13 cellular contexts compared by ENCODE assay signal in the genomic region with DNA sequence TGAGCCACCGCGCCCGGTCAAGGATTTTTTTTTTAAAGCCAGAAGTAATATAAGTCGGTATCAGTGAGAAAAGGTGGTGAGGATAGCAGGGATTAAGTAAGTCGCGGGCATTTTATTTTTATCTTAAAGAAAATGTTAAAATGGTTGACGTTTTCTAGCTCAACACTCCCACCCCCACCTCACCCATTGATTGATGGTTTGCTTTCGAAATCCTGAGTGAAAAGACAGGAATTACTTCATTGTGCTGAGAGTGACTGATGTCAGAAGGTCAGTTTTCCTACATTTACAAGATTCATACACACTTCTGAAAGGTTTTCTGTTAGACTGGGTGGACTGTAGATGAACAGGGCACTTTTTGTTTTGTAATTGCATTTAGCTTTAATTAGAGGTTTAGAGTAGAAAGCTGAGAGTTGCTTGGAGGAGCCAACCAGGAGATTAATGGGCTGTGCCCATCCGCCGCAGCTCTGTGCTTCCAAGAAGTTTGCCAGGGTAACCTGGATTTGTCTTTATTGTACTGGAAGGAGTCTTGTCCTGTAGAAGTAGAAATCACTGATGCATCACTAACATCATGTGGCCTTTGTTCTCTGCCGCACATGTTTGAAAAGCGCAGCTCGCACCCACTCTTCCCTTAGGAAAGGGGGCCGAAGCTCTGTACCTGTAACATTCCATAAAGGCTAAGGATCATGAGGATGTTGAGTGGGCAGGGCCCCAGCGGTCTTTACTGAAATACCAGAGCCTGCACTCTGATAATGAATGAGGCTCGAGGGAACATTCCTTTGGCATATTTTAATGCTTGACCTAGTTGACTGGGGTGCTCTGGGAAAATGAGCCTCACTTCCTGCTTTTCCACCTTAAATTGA.
DNase-seq lines count a peak whose midpoint lies in the region; ATAC-seq and TF ChIP-seq lines count a peak whose summit lies in the region.
"Had no signal": no experiment of that assay in that cellular context is flagged by ENCODE, and none has a peak within 500 bp of the region (broad histone marks: within the 10 kb centered on the region; RNA-seq: fewer than 3 reads in every experiment).

No MANE protein-coding gene starts in this region.

- H3K36me3 Mint-ChIP-seq in endodermal cell (ENCODE audit: low read depth): peaks cover 17% of the 10 kb centered on the region
- H3K36me3 Mint-ChIP-seq: activated naive CD8-positive, alpha-beta T cell treated with anti-CD3 and anti-CD28 coated beads, Interleukin-2, amount 10 ng/mL, durations not matched to agents 7 days and 5 days had no signal

- H3K4me3 Mint-ChIP-seq in endodermal cell: no peak overlapping the region
- H3K4me3 Mint-ChIP-seq: activated naive CD8-positive, alpha-beta T cell treated with anti-CD3 and anti-CD28 coated beads, Interleukin-2, amount 10 ng/mL, durations not matched to agents 7 days and 5 days had no signal

- no peaks in the 10 kb centered on the region for H3K79me2 ChIP-seq in smooth muscle cell (ENCODE audit: low read depth)

- H3K27me3 ChIP-seq in endodermal cell (ENCODE audit: control insufficient read depth, insufficient read depth, low read length, poor library complexity, severe bottlenecking): no peaks in the 10 kb centered on the region
- no peaks in the 10 kb centered on the region for H3K27me3 ChIP-seq in smooth muscle cell (ENCODE audit: low read depth)

- no peak for TF ChIP-seq POLR2A in lower leg skin (IDR thresholded peaks at IDR 0.05)

- H3K9ac ChIP-seq in endodermal cell (ENCODE audit: extremely low read depth, low read length, poor library complexity, severe bottlenecking) (no peak overlapping the region), smooth muscle cell (ENCODE audit: low read depth) (no peak overlapping the region)

- H3K4me3 ChIP-seq in endodermal cell (ENCODE audit: low read length) (no peak overlapping the region), smooth muscle cell (no peak overlapping the region), lower leg skin (ENCODE audit: low read depth, poor library complexity, severe bottlenecking) (no peak overlapping the region)

- DNase-seq in M059J (ENCODE audit: low read depth) (peak; percentile 59), endodermal cell (peak; percentile 53), kidney tubule cell (ENCODE audit: low spot score) (peak; percentile 88), smooth muscle cell (lab: John Stamatoyannopoulos, UW; ENCODE audit: unreplicated experiment) (no peak), ecto neural progenitor cell (ENCODE audit: low spot score) (no peak), lower leg skin (ENCODE audit: low spot score in 2 of 2) (no peak)
- no peak for DNase-seq in activated CD8-positive, alpha-beta memory T cell treated with anti-CD3 and anti-CD28 coated beads, Interleukin-2, amount 50 U/mL, for 48 hours
- DNase-seq: activated naive CD8-positive, alpha-beta T cell treated with anti-CD3 and anti-CD28 coated beads, Interleukin-2, amount 10 ng/mL, durations not matched to agents 7 days and 5 days; MV-4-11; NCI-H524 treated with DMSO at 0.1 percent for 48 hours; WERI-Rb-1 had no signal

- H3K36me3 ChIP-seq in endodermal cell (ENCODE audit: control insufficient read depth, insufficient read depth, low read length): no peaks in the 10 kb centered on the region
- no peaks in the 10 kb centered on the region for H3K36me3 ChIP-seq in smooth muscle cell (ENCODE audit: low read depth)

- peak overlapping the region; percentile 16 for H3K4me2 ChIP-seq in smooth muscle cell

- WGBS in endodermal cell (ENCODE audit: insufficient coverage in 1 of 2, insufficient read length in 1 of 2), 2 experiments: 84 to 90% methylated on average over 11 to 13 of the region's 16 CpGs
- WGBS in smooth muscle cell (ENCODE audit: low lambda C conversion rate): 71% methylated on average over 16 of the region's 16 CpGs
- WGBS in lower leg skin, 2 donors: 73 to 80% methylated on average over 16 of the region's 16 CpGs

- no peaks in the 10 kb centered on the region for H4K20me1 ChIP-seq in smooth muscle cell (ENCODE audit: low read depth)

- H3K4me1 ChIP-seq in endodermal cell (ENCODE audit: control insufficient read depth, insufficient read depth, low read length): no peaks in the 10 kb centered on the region
- H3K4me1 ChIP-seq in smooth muscle cell (ENCODE audit: low read depth): peaks cover 10% of the 10 kb centered on the region

- peaks cover 17% of the 10 kb centered on the region for H3K4me1 Mint-ChIP-seq in endodermal cell
- H3K4me1 Mint-ChIP-seq: activated naive CD8-positive, alpha-beta T cell treated with anti-CD3 and anti-CD28 coated beads, Interleukin-2, amount 10 ng/mL, durations not matched to agents 7 days and 5 days had no signal

- TF ChIP-seq CTCF in endodermal cell (conservative IDR thresholded peaks at IDR 0.05): no peak
- no peak for TF ChIP-seq CTCF in smooth muscle cell (IDR thresholded peaks at IDR 0.05; ENCODE audit: borderline replicate concordance, insufficient read depth, poor library complexity, severe bottlenecking)
- TF ChIP-seq CTCF in lower leg skin (IDR thresholded peaks at IDR 0.05): no peak

- H3F3A ChIP-seq in smooth muscle cell (ENCODE audit: low read depth): no peaks in the 10 kb centered on the region

- ATAC-seq in HG03097 (IDR thresholded peaks at IDR 0.05; ENCODE audit: low FRiP score, unreplicated experiment): no peak

- H3K9me3 ChIP-seq in endodermal cell (ENCODE audit: control insufficient read depth, low read length) (peaks cover 4% of the 10 kb centered on the region), smooth muscle cell (replicated peaks; ENCODE audit: low read depth) (no peaks in the 10 kb centered on the region)

- H3K27ac ChIP-seq in endodermal cell (ENCODE audit: low read depth, low read length): peak overlapping the region; percentile 22
- no peak overlapping the region for H3K27ac ChIP-seq in smooth muscle cell (ENCODE audit: low read depth)
- H3K27ac ChIP-seq: RWPE1, WERI-Rb-1 had no signal

- no peak overlapping the region for H3K27ac Mint-ChIP-seq in endodermal cell
- H3K27ac Mint-ChIP-seq: activated naive CD8-positive, alpha-beta T cell treated with anti-CD3 and anti-CD28 coated beads, Interleukin-2, amount 10 ng/mL, durations not matched to agents 7 days and 5 days had no signal

- H2AFZ ChIP-seq in smooth muscle cell (ENCODE audit: low read depth): no peak overlapping the region

- intact Hi-C loops in lower leg skin (cut with DNase I; ENCODE audit: low total_unique reads): no loop called here

- H3K27me3 Mint-ChIP-seq in endodermal cell (ENCODE audit: insufficient read depth): no peaks in the 10 kb centered on the region
- H3K27me3 Mint-ChIP-seq: activated naive CD8-positive, alpha-beta T cell treated with anti-CD3 and anti-CD28 coated beads, Interleukin-2, amount 10 ng/mL, durations not matched to agents 7 days and 5 days had no signal

- H3K9me3 Mint-ChIP-seq in endodermal cell: peaks cover 9% of the 10 kb centered on the region
- H3K9me3 Mint-ChIP-seq: activated naive CD8-positive, alpha-beta T cell treated with anti-CD3 and anti-CD28 coated beads, Interleukin-2, amount 10 ng/mL, durations not matched to agents 7 days and 5 days had no signal

Comparison
In these comparisons a context has a peak if more than half of its experiments do, and no peak if none do; other contexts are left out.
1. DNase-seq: peak in M059J (single experiment), endodermal cell (single experiment) and kidney tubule cell (single experiment); none in smooth muscle cell (single experiment), ecto neural progenitor cell (single experiment), activated CD8-positive, alpha-beta memory T cell treated with anti-CD3 and anti-CD28 coated beads, Interleukin-2, amount 50 U/mL, for 48 hours (single experiment) and lower leg skin (0 of 2).